In genomic region chr12:2413999-2414792, GRCh38 we compare ENCODE assay signal across 18 cellular contexts.
DNase-seq lines count a peak whose midpoint lies in the region; ATAC-seq, FAIRE-seq and TF ChIP-seq lines count a peak whose summit lies in the region.
"Had no signal": no experiment of that assay in that cellular context is flagged by ENCODE, and none has a peak within 500 bp of the region (broad histone marks: within the 10 kb centered on the region; RNA-seq: fewer than 3 reads in every experiment).

No MANE protein-coding gene starts in this region.

- peak; percentile 19; the same call in 1 of the 3 replicates for ATAC-seq in HepG2
- no peak for ATAC-seq in left lung
- no peak for ATAC-seq in HG02623 (IDR thresholded peaks at IDR 0.05; ENCODE audit: unreplicated experiment)
- ATAC-seq: GM12878, GM23338 had no signal

- no peak overlapping the region for H3K4me3 ChIP-seq in left ventricle myocardium inferior
- H3K4me3 ChIP-seq in HepG2 (replicated peaks in 1 of 3; ENCODE audit: insufficient read depth in 1 of 3, low read depth in 2 of 3, low read length in 3 of 3), result no peak overlapping the region
- H3K4me3 ChIP-seq in rectal smooth muscle tissue (ENCODE audit: low read length), result no peak overlapping the region
- H3K4me3 ChIP-seq in smooth muscle cell, result no peak overlapping the region
- no peak overlapping the region for H3K4me3 ChIP-seq in left lung
- H3K4me3 ChIP-seq: GM12878, GM23338, PC-9 had no signal

- no TSS peak for BruUV-seq in HepG2 (replicated peaks; lab: Mats Ljungman, UMichigan)

- TF ChIP-seq CTCF in left ventricle myocardium inferior (IDR thresholded peaks at IDR 0.05; ENCODE audit: borderline replicate concordance), result no peak
- no peak for TF ChIP-seq CTCF in HepG2 (CRISPR knock-in tag; IDR thresholded peaks at IDR 0.05)
- TF ChIP-seq CTCF in smooth muscle cell (IDR thresholded peaks at IDR 0.05; ENCODE audit: borderline replicate concordance, insufficient read depth, poor library complexity, severe bottlenecking), result no peak
- TF ChIP-seq CTCF in left lung (IDR thresholded peaks at IDR 0.05), result no peak

- CTCF ChIA-PET in HepG2 (lab: Yijun Ruan, JAX; ENCODE audit: low intra/inter-chr PET ratio, low total read pairs), result no interaction called here

- H3K79me2 ChIP-seq in HepG2 (ENCODE audit: insufficient read depth, low read length) (no peaks in the 10 kb centered on the region), smooth muscle cell (ENCODE audit: low read depth) (no peaks in the 10 kb centered on the region)

- H3K9ac ChIP-seq in HepG2 (ENCODE audit: insufficient read depth, low read depth, low read length) (no peak overlapping the region), rectal smooth muscle tissue (ENCODE audit: low read length) (no peak overlapping the region), smooth muscle cell (ENCODE audit: low read depth) (no peak overlapping the region)

- in situ Hi-C loops in HepG2 (cut with HindIII; ENCODE audit: extremely low pct_ligation_motif_present, low pct_unique_long_range_greater_than_20kb), result no loop called here

- intact Hi-C loops in left ventricle myocardium inferior (cut with micrococcal nuclease) (no loop called here), cardiac septum (cut with DNase I) (no loop called here), HepG2 (cut with micrococcal nuclease; ENCODE audit: unreplicated experiment) (no loop called here), left lung (cut with DNase I) (no loop called here)

- H3K4me1 ChIP-seq in left ventricle myocardium inferior (peaks cover 91% of the 10 kb centered on the region), HepG2 (ENCODE audit: insufficient read depth, low read length) (peaks cover 8% of the 10 kb centered on the region; the same call in 1 of the 2 replicates), rectal smooth muscle tissue (ENCODE audit: control insufficient read depth, insufficient read depth, low read length) (peaks cover 36% of the 10 kb centered on the region), smooth muscle cell (ENCODE audit: low read depth) (no peaks in the 10 kb centered on the region), left lung (no peaks in the 10 kb centered on the region)

- DNase-seq in left ventricle myocardium inferior, result no peak
- no peak for DNase-seq in cardiac septum (ENCODE audit: low spot score)
- no peak for DNase-seq in HepG2 (ENCODE audit: low spot score)
- no peak for DNase-seq in smooth muscle cell (lab: John Stamatoyannopoulos, UW; ENCODE audit: unreplicated experiment)
- DNase-seq in left lung, result no peak
- DNase-seq in stimulated activated CD8-positive, alpha-beta memory T cell treated with anti-CD3 and anti-CD28 coated beads, Interleukin-4, amount 100 ng/mL, for 48 hours, result no peak
- DNase-seq: C1 segment of cervical spinal cord, GDM1, NCI-H1417, NCI-H187 treated with DMSO at 0.1 percent for 48 hours, NCI-H510A, PC-9 had no signal

- TF ChIP-seq EP300 in HepG2 (IDR thresholded peaks at IDR 0.05; ENCODE audit: low read depth in 2 of 2, low read length in 2 of 2) (no peak), HepG2 (CRISPR knock-in tag; IDR thresholded peaks at IDR 0.05; ENCODE audit: borderline replicate concordance) (no peak)

- no peaks in the 10 kb centered on the region for H3F3A ChIP-seq in smooth muscle cell (ENCODE audit: low read depth)

- no peak for TF ChIP-seq POLR2A in HepG2 (IDR thresholded peaks at IDR 0.05; ENCODE audit: insufficient read depth in 1 of 2, low read depth in 2 of 2, low read length in 2 of 2)

- H3K36me3 ChIP-seq in left ventricle myocardium inferior (no peaks in the 10 kb centered on the region), HepG2 (replicated peaks in 1 of 2; ENCODE audit: control insufficient read depth in 1 of 2, insufficient read depth in 2 of 2, low read length in 2 of 2) (no peaks in the 10 kb centered on the region), rectal smooth muscle tissue (ENCODE audit: control insufficient read depth, insufficient read depth, low read length) (no peaks in the 10 kb centered on the region), smooth muscle cell (ENCODE audit: low read depth) (no peaks in the 10 kb centered on the region), left lung (no peaks in the 10 kb centered on the region)

- WGBS in HepG2 (ENCODE audit: low lambda C conversion rate), result 9% methylated on average over 7 of the region's 13 CpGs
- 72% methylated on average over 13 of the region's 13 CpGs for WGBS in smooth muscle cell (ENCODE audit: low lambda C conversion rate)

- TF ChIP-seq RAD21 in HepG2 (CRISPR knock-in tag; IDR thresholded peaks at IDR 0.05), result no peak

- H3K9me3 ChIP-seq in left ventricle myocardium inferior (replicated peaks) (no peaks in the 10 kb centered on the region), HepG2 (ENCODE audit: low read length) (no peaks in the 10 kb centered on the region), smooth muscle cell (replicated peaks; ENCODE audit: low read depth) (no peaks in the 10 kb centered on the region), left lung (no peaks in the 10 kb centered on the region)

- H3K27ac ChIP-seq in left ventricle myocardium inferior (replicated peaks) (peak overlapping the region; percentile 46), HepG2 (ENCODE audit: extremely low read length, insufficient read depth, low read length) (no peak overlapping the region), rectal smooth muscle tissue (ENCODE audit: low read depth, low read length) (peak overlapping the region; percentile 37), smooth muscle cell (ENCODE audit: low read depth) (no peak overlapping the region), left lung (no peak overlapping the region)
- H3K27ac ChIP-seq: PC-9 had no signal

- H2AFZ ChIP-seq in HepG2 (ENCODE audit: low read length) (no peak overlapping the region), smooth muscle cell (ENCODE audit: low read depth) (no peak overlapping the region)
- H2AFZ ChIP-seq: GM23338, PC-9 had no signal

- H3K27me3 ChIP-seq in left ventricle myocardium inferior (ENCODE audit: low read depth) (no peaks in the 10 kb centered on the region), HepG2 (ENCODE audit: control insufficient read depth in 1 of 2, insufficient read depth in 2 of 2, low read length in 2 of 2) (peaks cover 3 to 64% of the 10 kb centered on the region in 2 experiments; a peak in 4 of 5 replicates), rectal smooth muscle tissue (ENCODE audit: control insufficient read depth, insufficient read depth, low read length) (no peaks in the 10 kb centered on the region), smooth muscle cell (ENCODE audit: low read depth) (no peaks in the 10 kb centered on the region), left lung (no peaks in the 10 kb centered on the region)

- no peak for FAIRE-seq in HepG2 (lab: Jason Lieb, UNC)
- FAIRE-seq: A204.1, GM12878, GM18507 had no signal

- H4K20me1 ChIP-seq in HepG2 (ENCODE audit: insufficient read depth, low read length) (no peaks in the 10 kb centered on the region), smooth muscle cell (ENCODE audit: low read depth) (no peaks in the 10 kb centered on the region)

- POLR2A ChIA-PET in HepG2 (lab: Yijun Ruan, JAX), result no interaction called here

- peak overlapping the region; percentile 24; the same call in 1 of the 2 replicates for H3K4me2 ChIP-seq in HepG2 (ENCODE audit: low read depth, low read length)
- no peak overlapping the region for H3K4me2 ChIP-seq in smooth muscle cell
- H3K4me2 ChIP-seq: GM23338, PC-9 had no signal

TF ChIP-seq in HepG2, 621 proteins besides CTCF, POLR2A, EP300 and RAD21:
- TF ChIP-seq RNF219 (CRISPR knock-in tag; IDR thresholded peaks at IDR 0.05), result no peak
- no peak for TF ChIP-seq ISL2 (CRISPR knock-in tag; IDR thresholded peaks at IDR 0.05)
- no peak for TF ChIP-seq ZMAT3 (CRISPR knock-in tag; conservative IDR thresholded peaks at IDR 0.05)
- TF ChIP-seq ZFP41 (CRISPR knock-in tag; IDR thresholded peaks at IDR 0.05; ENCODE audit: borderline replicate concordance), result no peak
- no peak for TF ChIP-seq ZNF329 (CRISPR knock-in tag; IDR thresholded peaks at IDR 0.05; ENCODE audit: low read depth)
- TF ChIP-seq, protein P1, sequence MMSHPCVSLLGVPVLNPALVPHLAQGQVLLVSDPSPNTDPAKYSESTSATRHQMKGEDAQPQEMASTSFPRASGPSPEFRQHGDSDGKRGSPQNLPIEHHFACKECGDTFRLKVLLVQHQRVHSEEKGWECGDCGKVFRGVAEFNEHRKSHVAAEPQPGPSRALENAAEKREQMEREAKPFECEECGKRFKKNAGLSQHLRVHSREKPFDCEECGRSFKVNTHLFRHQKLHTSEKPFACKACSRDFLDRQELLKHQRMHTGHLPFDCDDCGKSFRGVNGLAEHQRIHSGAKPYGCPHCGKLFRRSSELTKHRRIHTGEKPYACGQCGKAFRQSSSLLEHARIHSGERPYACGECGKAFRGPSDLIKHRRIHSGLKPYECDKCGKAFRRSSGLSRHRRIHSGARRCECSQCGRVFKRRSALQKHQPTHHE (CRISPR knock-in tag; IDR thresholded peaks at IDR 0.05; ENCODE audit: borderline replicate concordance), result no peak
- TF ChIP-seq ZNF674 (CRISPR knock-in tag; IDR thresholded peaks at IDR 0.05; ENCODE audit: low read depth), result no peak
- no peak for TF ChIP-seq DR1 (CRISPR knock-in tag; IDR thresholded peaks at IDR 0.05)

Comparison
In these comparisons a context has a peak if more than half of its experiments do, and no peak if none do; other contexts are left out.
1. H3K27ac ChIP-seq: peak in left ventricle myocardium inferior (single experiment) and rectal smooth muscle tissue (single experiment); none in HepG2 (single experiment), smooth muscle cell (single experiment) and left lung (0 of 2).